In the genomic region with DNA sequence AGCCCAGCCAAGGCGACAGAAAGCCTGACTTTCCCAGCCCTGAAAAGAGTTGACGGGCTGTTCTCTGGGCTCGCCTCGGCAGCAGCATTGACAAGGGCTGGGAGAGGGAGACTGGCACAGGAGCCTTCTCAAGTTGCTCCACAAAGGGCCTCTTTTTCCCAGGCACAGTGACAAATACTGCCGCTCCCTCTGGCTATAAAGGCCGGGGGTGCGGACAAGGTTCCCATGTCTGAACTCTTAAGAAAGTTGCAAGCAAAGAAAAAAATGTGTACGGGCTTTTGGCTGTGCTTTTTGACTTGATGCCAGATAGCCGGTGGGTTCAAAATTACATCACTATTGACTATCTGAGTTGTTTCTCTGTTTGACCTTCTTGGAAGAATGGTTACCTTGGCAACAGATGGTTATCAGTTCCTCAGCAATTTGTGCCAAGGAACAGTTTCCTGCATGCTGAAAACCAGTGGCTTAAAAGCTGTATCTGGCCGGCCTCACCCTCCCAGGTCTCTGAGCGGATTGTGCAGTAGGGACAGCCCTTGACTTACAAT, we compare ENCODE assay signal across 8 cellular contexts.
DNase-seq lines count a peak whose midpoint lies in the region; ATAC-seq and TF ChIP-seq lines count a peak whose summit lies in the region.

No MANE protein-coding gene starts in this region.

- intact Hi-C loops in CD4-positive, alpha-beta memory T cell (cut with micrococcal nuclease) = no loop called here
- intact Hi-C loops in Panc1 (cut with micrococcal nuclease; ENCODE audit: unreplicated experiment) = no loop called here

- no peaks in the 10 kb centered on the region for H3K36me3 Mint-ChIP-seq in CD4-positive, alpha-beta memory T cell

- BruUV-seq in Panc1 (replicated peaks; lab: Mats Ljungman, UMichigan) = no TSS peak

- H3K27me3 Mint-ChIP-seq in CD4-positive, alpha-beta memory T cell = peaks cover 6 to 10% of the 10 kb centered on the region in 2 donors

- H3K4me3 ChIP-seq in CD4-positive, alpha-beta memory T cell (ENCODE audit: low read length in 2 of 2) = no peak overlapping the region
- H3K4me3 ChIP-seq in Panc1 (ENCODE audit: low read depth in 2 of 2, low read length in 2 of 2) = peak overlapping the region in 1 of 2 experiments; percentile 21; a peak in 2 of 4 replicates

- CTCF ChIA-PET in CD4-positive, alpha-beta memory T cell (lab: Charles Lee; ENCODE audit: partially characterized antibody) = interaction anchor here (0.7 kb wide), 1 partner anchor 282 kb away, joined by 3 read pairs; no protein-coding TSS in a partner anchor
- CTCF ChIA-PET in Panc1 (lab: Charles Lee) = no interaction called here

- H3K9me3 ChIP-seq in CD4-positive, alpha-beta memory T cell (ENCODE audit: control insufficient read depth in 1 of 2, low read length in 2 of 2) = no peaks in the 10 kb centered on the region
- no peaks in the 10 kb centered on the region for H3K9me3 ChIP-seq in Panc1 (ENCODE audit: control insufficient read depth, insufficient read depth, low read depth, low read length)

- H3K36me3 ChIP-seq in CD4-positive, alpha-beta memory T cell (ENCODE audit: insufficient read depth, low read length) = no peaks in the 10 kb centered on the region
- H3K36me3 ChIP-seq in Panc1 (ENCODE audit: control insufficient read depth, insufficient read depth, low read length) = no peaks in the 10 kb centered on the region

- ATAC-seq in Panc1 (peak; percentile 72), esophagus mucosa (peak; percentile 65), HG03442 (IDR thresholded peaks at IDR 0.05; ENCODE audit: unreplicated experiment) (no peak)

- no peaks in the 10 kb centered on the region for H3K27me3 ChIP-seq in CD4-positive, alpha-beta memory T cell (ENCODE audit: insufficient read depth, low read length)
- H3K27me3 ChIP-seq in Panc1 (ENCODE audit: control insufficient read depth, insufficient read depth, low read length) = no peaks in the 10 kb centered on the region

- peak in 3 of 5 donors; percentile 8 to 37 (median 8) for DNase-seq in CD4-positive, alpha-beta memory T cell
- DNase-seq in Panc1 (ENCODE audit: low read depth, low spot score) = no peak
- peak; percentile 81 for DNase-seq in non-pigmented ciliary epithelial cell (ENCODE audit: low read depth)
- DNase-seq in activated CD4-positive, alpha-beta T cell treated with anti-CD3 and anti-CD28 coated beads, Interleukin-2, amount 50 U/mL, for 4 hours = no peak
- no peak for DNase-seq in effector CD4-positive, alpha-beta T cell
- no peak for DNase-seq in activated effector memory CD4-positive, alpha-beta T cell treated with anti-CD3 and anti-CD28 coated beads, Interleukin-2, amount 50 U/mL, for 16 hours

- H3K27ac Mint-ChIP-seq in CD4-positive, alpha-beta memory T cell = peak overlapping the region in 1 of 7 donors; percentile 4

- no peak for TF ChIP-seq CTCF in Panc1 (IDR thresholded peaks at IDR 0.05)

- peaks cover 0 to 2% (median 0%) of the 10 kb centered on the region in 8 donors for H3K9me3 Mint-ChIP-seq in CD4-positive, alpha-beta memory T cell

- peaks cover 5% of the 10 kb centered on the region for H3K4me1 ChIP-seq in CD4-positive, alpha-beta memory T cell (ENCODE audit: insufficient read depth, low read length)
- peaks cover 48% of the 10 kb centered on the region for H3K4me1 ChIP-seq in Panc1 (ENCODE audit: control insufficient read depth, insufficient read depth, low read length)

- H3K27ac ChIP-seq in CD4-positive, alpha-beta memory T cell (ENCODE audit: low read depth, low read length) = no peak overlapping the region
- H3K27ac ChIP-seq in Panc1 (ENCODE audit: low read length) = peak overlapping the region; percentile 84

- H3K4me3 Mint-ChIP-seq in CD4-positive, alpha-beta memory T cell = peak overlapping the region in 1 of 8 donors; percentile 18

- POLR2A ChIA-PET in CD4-positive, alpha-beta memory T cell (lab: Charles Lee; ENCODE audit: partially characterized antibody) = no interaction called here
- POLR2A ChIA-PET in Panc1 (lab: Charles Lee) = no interaction called here

- H3K4me1 Mint-ChIP-seq in CD4-positive, alpha-beta memory T cell = peaks cover 1 to 14% (median 3%) of the 10 kb centered on the region in 4 donors

- in situ Hi-C loops in Panc1 (cut with HindIII; ENCODE audit: low pct_unique_long_range_greater_than_20kb, low sequenced_read_pairs) = no loop called here

Comparison
In these comparisons a context has a peak if more than half of its experiments do, and no peak if none do; other contexts are left out.
1. DNase-seq: peak in CD4-positive, alpha-beta memory T cell (3 of 5) and non-pigmented ciliary epithelial cell (single experiment); none in Panc1 (single experiment), activated CD4-positive, alpha-beta T cell treated with anti-CD3 and anti-CD28 coated beads, Interleukin-2, amount 50 U/mL, for 4 hours (0 of 2), effector CD4-positive, alpha-beta T cell (single experiment) and activated effector memory CD4-positive, alpha-beta T cell treated with anti-CD3 and anti-CD28 coated beads, Interleukin-2, amount 50 U/mL, for 16 hours (single experiment).